In the genomic region with DNA sequence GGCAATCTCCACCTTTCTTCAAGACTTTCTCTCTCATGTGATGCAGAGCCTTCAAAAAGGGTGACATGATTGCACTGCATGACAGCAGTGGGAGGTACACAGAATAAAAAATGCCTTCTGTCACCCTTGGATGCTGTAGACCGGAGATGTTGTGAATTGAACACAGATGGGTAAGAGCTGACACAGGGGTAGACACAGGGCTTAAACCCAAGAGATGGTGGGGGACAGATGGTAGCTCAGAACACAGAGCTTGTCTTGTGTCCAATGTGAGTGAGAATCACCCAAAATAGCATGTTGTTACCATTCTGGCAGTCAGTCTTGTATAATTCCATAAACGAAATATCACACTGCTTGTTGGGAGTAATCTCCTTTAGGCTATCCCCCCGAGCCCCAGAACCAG, we compare ENCODE assay signal across 21 cellular contexts.
DNase-seq lines count a peak whose midpoint lies in the region; ATAC-seq and FAIRE-seq lines count a peak whose summit lies in the region.
"Had no signal": no experiment of that assay in that cellular context is flagged by ENCODE, and none has a peak within 500 bp of the region (broad histone marks: within the 10 kb centered on the region; RNA-seq: fewer than 3 reads in every experiment).

No MANE protein-coding gene starts in this region.

- DNase-seq in Ammon's horn (ENCODE audit: low spot score) (peak; percentile 69), HTR-8/SVneo (ENCODE audit: insufficient read length, low spot score) (no peak), cerebellar cortex (ENCODE audit: low spot score) (peak; percentile 74), T-helper 9 cell (no peak)
- DNase-seq: 8988T; ACHN; AML-193; Calu3; CD4-positive, alpha-beta memory T cell; COR-L47; DMS53; DMS79 treated with DMSO at 0.1 percent for 48 hours; H9 had no signal

- FAIRE-seq in HTR-8/SVneo (lab: Jason Lieb, UNC): peak; percentile 4
- FAIRE-seq: A549, G401.6, GM12892, GM19239 had no signal

- ATAC-seq in HG03097 (IDR thresholded peaks at IDR 0.05; ENCODE audit: low FRiP score, unreplicated experiment) (no peak), GM18519 (IDR thresholded peaks at IDR 0.05; ENCODE audit: low FRiP score, unreplicated experiment) (no peak)
- ATAC-seq: A549, GM23338, HCT116 had no signal

Comparison
In these comparisons a context has a peak if more than half of its experiments do, and no peak if none do; other contexts are left out.
1. DNase-seq: peak in Ammon's horn (single experiment) and cerebellar cortex (single experiment); none in HTR-8/SVneo (single experiment) and T-helper 9 cell (single experiment).